ENCODE assay signal across 8 cellular contexts in the genomic region with DNA sequence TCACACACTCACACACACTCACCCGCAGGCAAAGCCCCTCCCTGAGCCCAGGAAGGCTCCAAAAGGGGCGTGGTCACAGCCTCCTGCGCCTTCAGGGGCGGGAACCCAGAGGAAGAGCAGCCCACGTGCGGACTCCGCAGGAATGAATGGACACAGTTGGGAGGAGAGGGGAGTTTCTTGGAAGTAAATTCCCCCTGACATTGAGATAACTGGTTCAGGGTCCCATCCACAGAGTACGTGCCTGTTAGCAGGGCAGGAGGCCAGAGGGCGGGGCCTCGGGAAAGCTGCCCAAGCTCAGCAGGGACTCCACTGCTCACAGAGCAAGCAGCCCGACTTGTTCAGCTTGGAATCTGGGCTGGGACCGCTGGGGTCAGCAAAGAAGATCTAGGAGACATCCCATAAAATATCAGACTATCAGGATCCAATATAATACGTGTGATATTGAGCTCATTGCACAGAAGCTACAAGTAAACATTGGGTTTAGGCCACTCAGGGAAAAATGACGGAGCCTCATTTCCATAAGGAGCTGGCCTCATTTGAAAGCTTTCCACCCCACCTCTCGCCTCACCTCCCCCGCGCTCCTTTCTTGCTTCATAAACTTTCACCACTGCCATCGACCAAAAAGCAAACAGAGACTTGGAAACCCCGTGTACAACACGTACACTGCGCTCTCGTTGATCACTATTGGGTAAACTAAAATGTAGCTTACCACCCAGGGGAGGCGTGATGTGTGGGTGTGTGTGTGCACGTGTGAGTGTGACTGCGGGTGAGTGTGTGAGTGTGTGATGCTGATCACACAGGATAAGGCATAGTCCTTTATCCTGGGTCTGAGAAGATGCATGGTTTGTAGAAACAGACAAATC. TPM values are rescaled to one million over a fixed set of nuclear protein-coding genes. Genes with fewer than 3 reads are reported as not detected.
DNase-seq lines count a peak whose midpoint lies in the region; ATAC-seq, FAIRE-seq and TF ChIP-seq lines count a peak whose summit lies in the region.

No MANE protein-coding gene starts in this region.

- DNase-seq in SJCRH30 (peak; percentile 78 to 84), left ventricle myocardium superior (peak; percentile 88), small intestine (peak; percentile 22), NCI-H524 treated with DMSO at 0.1 percent for 48 hours (lab: John Stamatoyannopoulos, UW) (no peak), Kasumi-1 (lab: John Stamatoyannopoulos, UW) (no peak), inferior parietal cortex (ENCODE audit: extremely low spot score) (no peak)

- WGBS in small intestine, 3 donors = 12 to 34% (median 27%) methylated on average over 25 of the region's 25 CpGs

- H3K9me3 ChIP-seq in HEK293 (ENCODE audit: control insufficient read depth, insufficient read depth, low read depth, low read length) (no peaks in the 10 kb centered on the region), SJCRH30 (replicated peaks) (no peaks in the 10 kb centered on the region), small intestine (ENCODE audit: control insufficient read depth, low read depth) (no peaks in the 10 kb centered on the region)

- FAIRE-seq in small intestine (lab: Jason Lieb, UNC) = no peak

- H3K4me1 ChIP-seq in HEK293 (ENCODE audit: control insufficient read depth, insufficient read depth, low read length) (peaks cover 22% of the 10 kb centered on the region), SJCRH30 (peaks cover 40% of the 10 kb centered on the region), small intestine (ENCODE audit: control insufficient read depth in 2 of 2, insufficient read depth in 1 of 2, low read depth in 1 of 2, low read length in 1 of 2) (no peaks in the 10 kb centered on the region)

- intact Hi-C loops in left ventricle myocardium superior (cut with micrococcal nuclease) = no loop called here

- CTCF ChIA-PET in HEK293 (lab: Yijun Ruan, JAX) = interaction anchor here (0.5 to 2.2 kb wide), 6 partner anchors 24 to 119 kb away, joined by 3 to 17 read pairs (median 4); no protein-coding TSS in a partner anchor

- H3K36me3 ChIP-seq in HEK293 (ENCODE audit: control insufficient read depth in 2 of 2, insufficient read depth in 1 of 2, low read length in 2 of 2) = no peaks in the 10 kb centered on the region
- no peaks in the 10 kb centered on the region for H3K36me3 ChIP-seq in SJCRH30
- H3K36me3 ChIP-seq in small intestine (ENCODE audit: control insufficient read depth in 2 of 2, insufficient read depth in 2 of 2, low read length in 2 of 2) = no peaks in the 10 kb centered on the region

- POLR2A ChIA-PET in HEK293 (lab: Yijun Ruan, JAX) = interaction anchor here (0.5 to 1.4 kb wide), 5 partner anchors 19 to 239 kb away, joined by 3 to 6 read pairs (median 4); a partner anchor contains a TSS

- H3K27ac ChIP-seq in HEK293 (ENCODE audit: extremely low read depth, low read depth, low read length) (peak overlapping the region; percentile 9; the same call in 1 of the 2 replicates), SJCRH30 (peak overlapping the region; percentile 80), small intestine (ENCODE audit: low read depth in 1 of 2, low read length in 1 of 2) (no peak overlapping the region)

- TF ChIP-seq CTCF in HEK293 (tag by site-specific recombination; IDR thresholded peaks at IDR 0.05) = no peak

- ATAC-seq in left ventricle myocardium superior (peak; percentile 64), GM18858 (IDR thresholded peaks at IDR 0.05; ENCODE audit: unreplicated experiment) (no peak)

- no peaks in the 10 kb centered on the region for H3K27me3 ChIP-seq in SJCRH30
- no peaks in the 10 kb centered on the region for H3K27me3 ChIP-seq in small intestine (ENCODE audit: control insufficient read depth in 2 of 2, insufficient read depth in 2 of 2, low read length in 2 of 2)

- H3K4me3 ChIP-seq in HEK293 (ENCODE audit: low read depth, low read length) (no peak overlapping the region), SJCRH30 (peak overlapping the region; percentile 23), small intestine (ENCODE audit: low read depth in 1 of 2, low read length in 2 of 2) (no peak overlapping the region)

TF ChIP-seq in HEK293, 187 proteins besides CTCF, POLR2A, EP300 and RAD21 (continues in another document):
- TF ChIP-seq, protein P1, sequence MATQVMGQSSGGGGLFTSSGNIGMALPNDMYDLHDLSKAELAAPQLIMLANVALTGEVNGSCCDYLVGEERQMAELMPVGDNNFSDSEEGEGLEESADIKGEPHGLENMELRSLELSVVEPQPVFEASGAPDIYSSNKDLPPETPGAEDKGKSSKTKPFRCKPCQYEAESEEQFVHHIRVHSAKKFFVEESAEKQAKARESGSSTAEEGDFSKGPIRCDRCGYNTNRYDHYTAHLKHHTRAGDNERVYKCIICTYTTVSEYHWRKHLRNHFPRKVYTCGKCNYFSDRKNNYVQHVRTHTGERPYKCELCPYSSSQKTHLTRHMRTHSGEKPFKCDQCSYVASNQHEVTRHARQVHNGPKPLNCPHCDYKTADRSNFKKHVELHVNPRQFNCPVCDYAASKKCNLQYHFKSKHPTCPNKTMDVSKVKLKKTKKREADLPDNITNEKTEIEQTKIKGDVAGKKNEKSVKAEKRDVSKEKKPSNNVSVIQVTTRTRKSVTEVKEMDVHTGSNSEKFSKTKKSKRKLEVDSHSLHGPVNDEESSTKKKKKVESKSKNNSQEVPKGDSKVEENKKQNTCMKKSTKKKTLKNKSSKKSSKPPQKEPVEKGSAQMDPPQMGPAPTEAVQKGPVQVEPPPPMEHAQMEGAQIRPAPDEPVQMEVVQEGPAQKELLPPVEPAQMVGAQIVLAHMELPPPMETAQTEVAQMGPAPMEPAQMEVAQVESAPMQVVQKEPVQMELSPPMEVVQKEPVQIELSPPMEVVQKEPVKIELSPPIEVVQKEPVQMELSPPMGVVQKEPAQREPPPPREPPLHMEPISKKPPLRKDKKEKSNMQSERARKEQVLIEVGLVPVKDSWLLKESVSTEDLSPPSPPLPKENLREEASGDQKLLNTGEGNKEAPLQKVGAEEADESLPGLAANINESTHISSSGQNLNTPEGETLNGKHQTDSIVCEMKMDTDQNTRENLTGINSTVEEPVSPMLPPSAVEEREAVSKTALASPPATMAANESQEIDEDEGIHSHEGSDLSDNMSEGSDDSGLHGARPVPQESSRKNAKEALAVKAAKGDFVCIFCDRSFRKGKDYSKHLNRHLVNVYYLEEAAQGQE (tag by site-specific recombination; IDR thresholded peaks at IDR 0.05) = no peak
- TF ChIP-seq ZNF768 (tag by site-specific recombination; IDR thresholded peaks at IDR 0.05) = no peak
- no peak for TF ChIP-seq ZNF214 (tag by site-specific recombination; IDR thresholded peaks at IDR 0.05; ENCODE audit: borderline replicate concordance)
- no peak for TF ChIP-seq ZNF549 (tag by site-specific recombination; IDR thresholded peaks at IDR 0.05)
- no peak for TF ChIP-seq ZNF785 (tag by site-specific recombination; IDR thresholded peaks at IDR 0.05)
- TF ChIP-seq SCRT1 (tag by site-specific recombination; IDR thresholded peaks at IDR 0.05; ENCODE audit: borderline replicate concordance) = no peak
- peak; percentile 52 for TF ChIP-seq KLF8 (tag by site-specific recombination; IDR thresholded peaks at IDR 0.05)
- TF ChIP-seq ZNF350 (tag by site-specific recombination; IDR thresholded peaks at IDR 0.05) = no peak
- TF ChIP-seq, protein P2, sequence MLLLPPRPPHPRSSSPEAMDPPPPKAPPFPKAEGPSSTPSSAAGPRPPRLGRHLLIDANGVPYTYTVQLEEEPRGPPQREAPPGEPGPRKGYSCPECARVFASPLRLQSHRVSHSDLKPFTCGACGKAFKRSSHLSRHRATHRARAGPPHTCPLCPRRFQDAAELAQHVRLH (tag by site-specific recombination; IDR thresholded peaks at IDR 0.05) = no peak
- no peak for TF ChIP-seq ZNF830 (tag by site-specific recombination; IDR thresholded peaks at IDR 0.05; ENCODE audit: low read depth)
- peak; percentile 56; the same call in 1 of the 2 replicates for TF ChIP-seq KLF7 (tag by site-specific recombination; IDR thresholded peaks at IDR 0.05; ENCODE audit: borderline replicate concordance)
- no peak for TF ChIP-seq ZSCAN16 (tag by site-specific recombination; IDR thresholded peaks at IDR 0.05)
- TF ChIP-seq, protein P3, sequence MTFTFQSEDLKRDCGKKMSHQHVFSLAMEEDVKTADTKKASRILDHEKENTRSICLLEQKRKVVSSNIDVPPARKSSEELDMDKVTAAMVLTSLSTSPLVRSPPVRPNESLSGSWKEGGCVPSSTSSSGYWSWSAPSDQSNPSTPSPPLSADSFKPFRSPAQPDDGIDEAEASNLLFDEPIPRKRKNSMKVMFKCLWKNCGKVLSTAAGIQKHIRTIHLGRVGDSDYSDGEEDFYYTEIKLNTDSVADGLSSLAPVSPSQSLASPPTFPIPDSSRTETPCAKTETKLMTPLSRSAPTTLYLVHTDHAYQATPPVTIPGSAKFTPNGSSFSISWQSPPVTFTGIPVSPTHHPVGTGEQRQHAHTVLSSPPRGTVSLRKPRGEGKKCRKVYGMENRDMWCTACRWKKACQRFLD (tag by site-specific recombination; IDR thresholded peaks at IDR 0.05) = no peak
- TF ChIP-seq, protein P4, sequence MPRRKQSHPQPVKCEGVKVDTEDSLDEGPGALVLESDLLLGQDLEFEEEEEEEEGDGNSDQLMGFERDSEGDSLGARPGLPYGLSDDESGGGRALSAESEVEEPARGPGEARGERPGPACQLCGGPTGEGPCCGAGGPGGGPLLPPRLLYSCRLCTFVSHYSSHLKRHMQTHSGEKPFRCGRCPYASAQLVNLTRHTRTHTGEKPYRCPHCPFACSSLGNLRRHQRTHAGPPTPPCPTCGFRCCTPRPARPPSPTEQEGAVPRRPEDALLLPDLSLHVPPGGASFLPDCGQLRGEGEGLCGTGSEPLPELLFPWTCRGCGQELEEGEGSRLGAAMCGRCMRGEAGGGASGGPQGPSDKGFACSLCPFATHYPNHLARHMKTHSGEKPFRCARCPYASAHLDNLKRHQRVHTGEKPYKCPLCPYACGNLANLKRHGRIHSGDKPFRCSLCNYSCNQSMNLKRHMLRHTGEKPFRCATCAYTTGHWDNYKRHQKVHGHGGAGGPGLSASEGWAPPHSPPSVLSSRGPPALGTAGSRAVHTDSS (tag by site-specific recombination; IDR thresholded peaks at IDR 0.05) = no peak; the same call in 1 of the 2 replicates
- TF ChIP-seq ZNF292 (tag by site-specific recombination; IDR thresholded peaks at IDR 0.05; ENCODE audit: borderline replicate concordance, low read depth) = no peak
- peak; percentile 90 for TF ChIP-seq KLF1 (tag by site-specific recombination; IDR thresholded peaks at IDR 0.05)
- no peak for TF ChIP-seq ZNF354C (tag by site-specific recombination; IDR thresholded peaks at IDR 0.05; ENCODE audit: borderline replicate concordance, low read depth)
- no peak for TF ChIP-seq YY2 (tag by site-specific recombination; IDR thresholded peaks at IDR 0.05)
- TF ChIP-seq ZNF658 (tag by site-specific recombination; IDR thresholded peaks at IDR 0.05) = no peak

RNA-seq across cellular contexts. Expression of a gene that starts 36.0 kb away (rescaled TPM):
- 54.6 and 57.0 TPM in 2 replicates for total RNA-seq in SJCRH30 (2014; rRNA removed; shearing (Covaris generic))
- total RNA-seq in left ventricle myocardium superior = 48.7 TPM
- polyA plus RNA-seq in small intestine = 10 to 100 TPM; 19.0 to 38.2 (median 24.9) TPM

Comparison
In these comparisons a context has a peak if more than half of its experiments do, and no peak if none do; other contexts are left out.
1. H3K27ac ChIP-seq: peak in HEK293 (single experiment) and SJCRH30 (single experiment); none in small intestine (0 of 2).
2. DNase-seq: peak in SJCRH30 (2 of 2), left ventricle myocardium superior (single experiment) and small intestine (single experiment); none in NCI-H524 treated with DMSO at 0.1 percent for 48 hours (single experiment), Kasumi-1 (0 of 2) and inferior parietal cortex (single experiment).